8 cellular contexts compared by ENCODE assay signal in the genomic region with DNA sequence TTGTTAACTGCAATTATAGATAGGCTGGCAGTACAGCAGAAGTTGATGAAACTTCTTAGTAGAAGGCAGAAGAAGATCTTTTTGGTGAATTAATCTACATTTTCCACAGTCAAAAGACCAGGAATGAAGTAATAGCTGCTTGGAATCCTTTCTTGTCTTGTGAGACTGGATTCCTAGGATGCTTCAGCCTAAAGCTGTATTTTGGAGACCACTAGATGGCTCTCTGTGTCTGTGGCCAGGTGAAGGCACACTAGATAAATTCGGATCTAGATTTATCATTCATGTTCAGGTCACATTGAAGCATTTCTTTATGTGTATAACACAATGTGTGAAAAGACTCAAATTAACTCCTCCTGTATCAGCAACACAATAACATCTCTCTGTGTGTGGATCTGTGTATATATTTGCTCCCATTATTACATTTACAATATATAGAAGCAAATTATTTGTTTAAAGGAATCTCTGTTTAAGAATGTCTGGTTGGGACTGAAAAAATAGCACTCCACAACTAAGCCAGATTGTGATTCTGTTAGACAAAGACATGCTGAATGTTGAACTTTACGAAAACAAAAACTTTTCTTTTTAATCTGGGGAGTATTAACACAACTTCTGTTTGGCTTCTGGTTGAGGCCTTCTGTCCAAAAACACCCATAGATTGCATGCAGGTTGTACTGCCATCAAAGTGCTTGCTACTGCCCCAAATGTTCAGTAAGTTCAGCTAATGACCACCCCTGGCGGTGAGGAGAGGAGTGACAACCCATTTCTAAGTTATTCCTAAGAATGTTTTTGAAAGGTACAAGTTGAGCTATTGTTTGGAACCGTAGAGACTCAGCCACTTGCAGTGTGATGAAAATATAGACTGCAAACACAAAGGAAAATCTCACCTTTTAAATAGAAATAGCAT. TPM values are rescaled to one million over a fixed set of nuclear protein-coding genes. Genes with fewer than 3 reads are reported as not detected.
DNase-seq lines count a peak whose midpoint lies in the region; ATAC-seq and TF ChIP-seq lines count a peak whose summit lies in the region.

No MANE protein-coding gene starts in this region.

- H3K4me2 ChIP-seq in OCI-LY7 (ENCODE audit: low read length) = no peak overlapping the region

- DNase-seq in NCI-H2107 treated with DMSO at 0.1 percent for 48 hours (lab: John Stamatoyannopoulos, UW; ENCODE audit: unreplicated experiment) = peak; percentile 25
- DNase-seq in NCI-H2107 (lab: John Stamatoyannopoulos, UW) = no peak
- DNase-seq in OCI-LY7 (ENCODE audit: low spot score) = peak; percentile 37
- DNase-seq in fibroblast of gingiva (ENCODE audit: low read depth) = peak; percentile 30
- DNase-seq in superior temporal gyrus (ENCODE audit: extremely low spot score) = peak; percentile 69
- no peak for DNase-seq in stimulated activated naive CD4-positive, alpha-beta T cell treated with Interleukin-2 at 50 U/mL for 16 hours (lab: John Stamatoyannopoulos, UW)

- H3K79me2 ChIP-seq in OCI-LY7 (ENCODE audit: insufficient read depth, low read depth, low read length) = no peaks in the 10 kb centered on the region

- H2AFZ ChIP-seq in OCI-LY7 (ENCODE audit: low read length) = no peak overlapping the region

- no peaks in the 10 kb centered on the region for H3K36me3 ChIP-seq in OCI-LY7 (ENCODE audit: insufficient read depth, low read length)

- no TSS peak for BruUV-seq in OCI-LY7 (replicated peaks; lab: Mats Ljungman, UMichigan)

- intact Hi-C loops in OCI-LY7 (cut with micrococcal nuclease; ENCODE audit: unreplicated experiment) = no loop called here

- H3K9me2 ChIP-seq in OCI-LY7 (ENCODE audit: insufficient read depth, low read length) = no peaks in the 10 kb centered on the region

- peak; percentile 80 for ATAC-seq in GM19328 (IDR thresholded peaks at IDR 0.05; ENCODE audit: unreplicated experiment)
- peak; percentile 87 for ATAC-seq in HG03196 (IDR thresholded peaks at IDR 0.05; ENCODE audit: unreplicated experiment)

- no peaks in the 10 kb centered on the region for H3K4me1 ChIP-seq in OCI-LY7 (ENCODE audit: insufficient read depth, low read length, poor library complexity, severe bottlenecking)

- H3K4me3 ChIP-seq in OCI-LY7 (ENCODE audit: low read depth, low read length, poor library complexity, severe bottlenecking) = no peak overlapping the region

- no peak overlapping the region for H3K27ac ChIP-seq in OCI-LY7 (ENCODE audit: low read depth, low read length, poor library complexity, severe bottlenecking)

- POLR2A ChIA-PET in OCI-LY7 (lab: Charles Lee) = no interaction called here

- CTCF ChIA-PET in OCI-LY7 (lab: Charles Lee; ENCODE audit: unreplicated experiment) = no interaction called here

- TF ChIP-seq CTCF in OCI-LY7 (conservative IDR thresholded peaks at IDR 0.05; ENCODE audit: low read length) = peak; percentile 66

- H4K20me1 ChIP-seq in OCI-LY7 (ENCODE audit: insufficient read depth, low read length) = no peaks in the 10 kb centered on the region

- no peaks in the 10 kb centered on the region for H3K9me3 ChIP-seq in OCI-LY7 (ENCODE audit: low read length)

RNA-seq across cellular contexts. Expression of a gene that starts 10.6 kb away (rescaled TPM):
- not detected in 2 replicates for total RNA-seq in OCI-LY7 (2014; rRNA removed; shearing (Covaris generic))
- not detected in 2 replicates for total RNA-seq in OCI-LY7 (2022)

Comparison
In these comparisons a context has a peak if more than half of its experiments do, and no peak if none do; other contexts are left out.
1. DNase-seq: peak in NCI-H2107 treated with DMSO at 0.1 percent for 48 hours (single experiment), OCI-LY7 (single experiment), fibroblast of gingiva (single experiment) and superior temporal gyrus (single experiment); none in NCI-H2107 (single experiment) and stimulated activated naive CD4-positive, alpha-beta T cell treated with Interleukin-2 at 50 U/mL for 16 hours (single experiment).